In the genomic region with DNA sequence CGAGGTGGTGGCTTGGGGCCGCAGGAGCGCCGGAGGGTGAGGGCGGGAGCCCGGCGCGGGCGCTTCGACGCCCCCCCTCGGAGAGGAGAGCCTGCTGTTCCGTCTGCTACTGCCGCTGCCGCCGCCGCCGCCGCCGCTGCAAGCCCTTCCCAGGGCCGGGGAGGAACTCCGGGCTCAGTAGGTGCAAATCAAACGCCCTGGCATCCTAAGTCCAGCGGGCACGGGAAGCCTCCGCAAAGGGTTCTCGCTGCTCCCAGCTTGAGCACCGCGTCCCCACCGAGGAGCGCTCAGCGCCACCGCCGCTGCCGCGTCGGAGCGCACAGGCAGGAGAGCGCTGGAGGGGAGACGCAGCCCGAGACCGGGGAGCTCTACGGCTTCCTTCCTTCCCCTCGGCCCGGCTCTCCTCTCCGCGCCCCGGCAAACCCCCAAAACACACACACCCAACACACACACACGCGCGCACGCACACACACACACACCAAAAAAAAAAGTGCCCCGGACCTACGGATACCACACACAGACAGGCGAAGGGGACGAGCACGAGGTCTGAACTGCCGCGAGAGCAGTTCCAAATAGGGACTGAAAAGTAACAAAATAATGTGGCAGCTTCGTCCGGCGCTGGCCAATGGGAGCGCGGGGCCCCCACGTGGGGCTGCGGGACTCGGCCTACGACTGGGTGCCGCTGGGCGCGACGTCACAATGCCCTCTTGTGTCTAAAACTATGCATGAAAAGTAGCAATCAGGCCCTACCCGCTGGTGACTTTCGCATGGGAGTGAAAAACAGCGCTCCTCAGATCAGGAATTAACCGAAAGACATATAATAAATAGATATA, we compare ENCODE assay signal across 8 cellular contexts. TPM values are rescaled to one million over a fixed set of nuclear protein-coding genes. Genes with fewer than 3 reads are reported as not detected.
DNase-seq lines count a peak whose midpoint lies in the region; ATAC-seq, FAIRE-seq and TF ChIP-seq lines count a peak whose summit lies in the region.

Gene TLE3 (minus strand): TSS at position 581 of the 833 bp plus-strand sequence. CDS start 1,119 bp downstream, outside the sequence.

- H3K9ac ChIP-seq in HepG2 (ENCODE audit: insufficient read depth, low read depth, low read length): peak within 1 kb of the TSS; percentile 94

- TSS peak; percentile 67 for BruUV-seq in HepG2 (replicated peaks; lab: Mats Ljungman, UMichigan)

- peaks cover 34% of the 10 kb centered on the region for H3K79me2 ChIP-seq in HepG2 (ENCODE audit: insufficient read depth, low read length)

- peak within 1 kb of the TSS; percentile 83 to 88 (median 84) for H3K4me3 ChIP-seq in HepG2 (replicated peaks in 1 of 3; ENCODE audit: insufficient read depth in 1 of 3, low read depth in 2 of 3, low read length in 3 of 3)

- DNase-seq in NCI-H748 treated with DMSO at 0.1 percent for 48 hours (lab: John Stamatoyannopoulos, UW) (peak; percentile 83), dermis blood vessel endothelial cell (peak; percentile 99), HepG2 (ENCODE audit: low spot score) (peak; percentile 96)
- DNase-seq in activated CD4-positive, alpha-beta T cell treated with anti-CD3 and anti-CD28 coated beads, Interleukin-2, amount 50 U/mL, for 4 hours: peak; percentile 97
- DNase-seq in stimulated activated CD4-positive, alpha-beta T cell treated with anti-CD3 and anti-CD28 coated beads, Interleukin-4, amount 100 ng/mL, for 24 hours: peak; percentile 98

- H3K27ac ChIP-seq in C4-2B (peak within 1 kb of the TSS; percentile 97), HepG2 (ENCODE audit: extremely low read length, insufficient read depth, low read length) (peak within 1 kb of the TSS; percentile 95)

- WGBS in HepG2 (ENCODE audit: low lambda C conversion rate): 3% methylated on average over 16 of the region's 76 CpGs

- intact Hi-C loops in HepG2 (cut with micrococcal nuclease; ENCODE audit: unreplicated experiment): loop anchor here (1.0 to 5.0 kb wide), 3 partner anchors 18 to 505 kb away; no protein-coding TSS in a partner anchor

- peak within 1 kb of the TSS; percentile 96 for H3K4me2 ChIP-seq in HepG2 (ENCODE audit: low read depth, low read length)

- H2AFZ ChIP-seq in HepG2 (ENCODE audit: low read length): no peak within 1 kb of the TSS

- TF ChIP-seq POLR2A in HepG2 (IDR thresholded peaks at IDR 0.05; ENCODE audit: insufficient read depth in 1 of 2, low read depth in 2 of 2, low read length in 2 of 2): peak; percentile 76 to 78

- peaks cover 39% of the 10 kb centered on the region for H4K20me1 ChIP-seq in HepG2 (ENCODE audit: insufficient read depth, low read length)

- TF ChIP-seq CTCF in C4-2B (conservative IDR thresholded peaks at IDR 0.05) (peak; percentile 62), HepG2 (CRISPR knock-in tag; IDR thresholded peaks at IDR 0.05) (peak; percentile 50)

- peaks cover 68% of the 10 kb centered on the region for H3K4me1 ChIP-seq in HepG2 (ENCODE audit: insufficient read depth, low read length)

- POLR2A ChIA-PET in HepG2 (lab: Yijun Ruan, JAX): interaction anchor here (0.6 to 12.3 kb wide), 17 partner anchors 9 to 970 kb away, joined by 3 to 152 read pairs (median 5); partner anchors contain the start of genes KIF23 and RPLP1

- CTCF ChIA-PET in HepG2 (lab: Yijun Ruan, JAX; ENCODE audit: low intra/inter-chr PET ratio, low total read pairs): no interaction called here

- TF ChIP-seq EP300 in HepG2 (IDR thresholded peaks at IDR 0.05; ENCODE audit: low read depth in 2 of 2, low read length in 2 of 2) (no peak), HepG2 (CRISPR knock-in tag; IDR thresholded peaks at IDR 0.05; ENCODE audit: borderline replicate concordance) (peak; percentile 52; the same call in 1 of the 2 replicates)

- in situ Hi-C loops in HepG2 (cut with HindIII; ENCODE audit: extremely low pct_ligation_motif_present, low pct_unique_long_range_greater_than_20kb): loop anchor here (25.0 kb wide), 1 partner anchor 635 kb away; the partner anchor contains the start of gene RPLP1

- peaks cover 3 to 10% of the 10 kb centered on the region in 2 experiments; a peak in 3 of 5 replicates for H3K36me3 ChIP-seq in HepG2 (replicated peaks in 1 of 2; ENCODE audit: control insufficient read depth in 1 of 2, insufficient read depth in 2 of 2, low read length in 2 of 2)

- TF ChIP-seq RAD21 in HepG2 (CRISPR knock-in tag; IDR thresholded peaks at IDR 0.05): no peak; the same call in 1 of the 2 replicates

- H3K27me3 ChIP-seq in HepG2 (ENCODE audit: control insufficient read depth in 1 of 2, insufficient read depth in 2 of 2, low read length in 2 of 2): peaks cover 2 to 10% of the 10 kb centered on the region in 2 experiments; a peak in 4 of 5 replicates

- ATAC-seq in GM19351 (IDR thresholded peaks at IDR 0.05; ENCODE audit: unreplicated experiment) (peak; percentile 63), HG03558 (IDR thresholded peaks at IDR 0.05; ENCODE audit: extremely low read depth, unreplicated experiment) (peak; percentile 50), HepG2 (peak; percentile 57)

- H3K9me3 ChIP-seq in HepG2 (ENCODE audit: low read length): no peaks in the 10 kb centered on the region

- FAIRE-seq in HepG2 (lab: Jason Lieb, UNC): peak; percentile 85

TF ChIP-seq in HepG2, 621 proteins besides CTCF, POLR2A, EP300 and RAD21 (continues in another document):
- TF ChIP-seq MAFK (conservative IDR thresholded peaks at IDR 0.05 in 1 of 2, IDR thresholded peaks at IDR 0.05 in 1 of 2; ENCODE audit: low read length in 2 of 2): no peak
- TF ChIP-seq, protein P1, sequence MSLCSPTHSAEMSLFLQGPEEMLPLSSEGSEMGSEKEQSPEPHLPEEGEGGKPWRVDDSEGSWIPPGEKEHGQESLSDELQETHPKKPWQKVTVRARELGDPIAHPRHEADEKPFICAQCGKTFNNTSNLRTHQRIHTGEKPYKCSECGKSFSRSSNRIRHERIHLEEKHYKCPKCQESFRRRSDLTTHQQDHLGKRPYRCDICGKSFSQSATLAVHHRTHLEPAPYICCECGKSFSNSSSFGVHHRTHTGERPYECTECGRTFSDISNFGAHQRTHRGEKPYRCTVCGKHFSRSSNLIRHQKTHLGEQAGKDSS (CRISPR knock-in tag; IDR thresholded peaks at IDR 0.05; ENCODE audit: borderline replicate concordance, low read depth): peak; percentile 35; the same call in 1 of the 2 replicates
- TF ChIP-seq BHLHE40 (IDR thresholded peaks at IDR 0.05; ENCODE audit: low read length): no peak
- TF ChIP-seq ZNF792 (CRISPR knock-in tag; IDR thresholded peaks at IDR 0.05): 0 out of 2 replicates have a peak, but pooled peaks have one; percentile 35
- peak; percentile 31; the same call in 1 of the 2 replicates for TF ChIP-seq YEATS2 (CRISPR knock-in tag; IDR thresholded peaks at IDR 0.05; ENCODE audit: borderline replicate concordance)
- TF ChIP-seq SOX13 (IDR thresholded peaks at IDR 0.05): 0 out of 2 replicates have a peak, but pooled peaks have one; percentile 22
- peak in 1 of 2 experiments; percentile 84; a peak in 2 of 4 replicates for TF ChIP-seq SOX13 (CRISPR knock-in tag; conservative IDR thresholded peaks at IDR 0.05 in 1 of 2, IDR thresholded peaks at IDR 0.05 in 1 of 2)
- TF ChIP-seq DRAP1 (CRISPR knock-in tag; IDR thresholded peaks at IDR 0.05): peak; percentile 85
- peak; percentile 80 for TF ChIP-seq ZNF350 (CRISPR knock-in tag; IDR thresholded peaks at IDR 0.05; ENCODE audit: borderline replicate concordance, low read depth)

RNA-seq across cellular contexts. Expression of gene TLE3, which starts in this region (rescaled TPM):
- total RNA-seq in dermis blood vessel endothelial cell (25.4 and 38.3 TPM in 2 replicates), HepG2 (2016; rRNA removed; fragmentation: Illumina TruSeq; extraction: Trizol) (11.9 TPM in 2 replicates)
- 4.3 and 4.6 TPM in 2 replicates for total RNA-seq in HepG2 (2016; cell fraction: cytosol; rRNA removed; fragmentation: Illumina TruSeq; extraction: Trizol; ENCODE audit: low read depth)
- total RNA-seq in HepG2 (2016; cell fraction: insoluble cytoplasmic fraction; rRNA removed; fragmentation: Illumina TruSeq; extraction: Trizol): 11.3 and 13.4 TPM in 2 replicates
- 6.8 and 8.2 TPM in 2 replicates for total RNA-seq in HepG2 (2016; cell fraction: membrane; rRNA removed; fragmentation: Illumina TruSeq; extraction: Trizol)
- 17.8 and 18.8 TPM in 2 replicates for total RNA-seq in HepG2 (2016; cell fraction: nucleus; rRNA removed; fragmentation: Illumina TruSeq; extraction: Trizol)
- polyA plus RNA-seq in HepG2 (2011; rRNA removed): 10.8 and 13.8 TPM in 2 replicates
- polyA plus RNA-seq in HepG2 (2011; cell fraction: cytosol; rRNA removed): 7.1 and 8.6 TPM in 2 replicates
- 48.8 and 69.4 TPM in 2 replicates for polyA plus RNA-seq in HepG2 (2011; cell fraction: nucleus; rRNA removed)
- 21.9 and 27.0 TPM in 2 replicates for polyA plus RNA-seq in HepG2 (2012)
- polyA plus RNA-seq in HepG2 (2016; cell fraction: cytosol; fragmentation: Illumina TruSeq; extraction: Trizol; ENCODE audit: low read depth): 0.89 and 1.1 TPM in 2 replicates
- polyA plus RNA-seq in HepG2 (2016; cell fraction: insoluble cytoplasmic fraction; fragmentation: Illumina TruSeq; extraction: Trizol; ENCODE audit: low read depth): 11.5 and 15.8 TPM in 2 replicates
- 2.4 and 4.2 TPM in 2 replicates for polyA plus RNA-seq in HepG2 (2016; cell fraction: membrane; fragmentation: Illumina TruSeq; extraction: Trizol; ENCODE audit: low read depth)
- 22.7 and 23.0 TPM in 2 replicates for polyA plus RNA-seq in HepG2 (2016; cell fraction: nucleus; fragmentation: Illumina TruSeq; extraction: Trizol; ENCODE audit: insufficient read depth, low read depth)
- polyA minus RNA-seq in HepG2 (2011; rRNA and poly(A)+ RNA removed; ENCODE audit: low replicate concordance): 51.1 and 121 TPM in 2 replicates
- 16.1 and 16.6 TPM in 2 replicates for polyA minus RNA-seq in HepG2 (2011; cell fraction: cytosol; rRNA and poly(A)+ RNA removed)
- polyA minus RNA-seq in HepG2 (2011; cell fraction: nucleus; rRNA and poly(A)+ RNA removed): 57.1 and 60.3 TPM in 2 replicates

Comparison
In these comparisons a context has a peak if more than half of its experiments do, and no peak if none do; other contexts are left out.
1. Peak in every context shown above with its lines: DNase-seq, ATAC-seq, H3K4me3 ChIP-seq and H3K27ac ChIP-seq.